1 cellular context compared by ENCODE assay signal in genomic region chr2:229917793-229918192, GRCh38.
TF ChIP-seq lines count a peak whose summit lies in the region.

No MANE protein-coding gene starts in this region.

TF ChIP-seq in K562, 482 proteins besides CTCF, POLR2A, EP300 and RAD21:
- TF ChIP-seq ZNF316 (IDR thresholded peaks at IDR 0.05) (peak; percentile 52), TRIM24 (IDR thresholded peaks at IDR 0.05) (0 out of 4 replicates have a peak, but pooled peaks of 1 of the 2 experiments have one; percentile 21), IFI16 (CRISPR knock-in tag; IDR thresholded peaks at IDR 0.05) (no peak)
